Comparison of ENCODE assay signal across 13 cellular contexts in the genomic region with DNA sequence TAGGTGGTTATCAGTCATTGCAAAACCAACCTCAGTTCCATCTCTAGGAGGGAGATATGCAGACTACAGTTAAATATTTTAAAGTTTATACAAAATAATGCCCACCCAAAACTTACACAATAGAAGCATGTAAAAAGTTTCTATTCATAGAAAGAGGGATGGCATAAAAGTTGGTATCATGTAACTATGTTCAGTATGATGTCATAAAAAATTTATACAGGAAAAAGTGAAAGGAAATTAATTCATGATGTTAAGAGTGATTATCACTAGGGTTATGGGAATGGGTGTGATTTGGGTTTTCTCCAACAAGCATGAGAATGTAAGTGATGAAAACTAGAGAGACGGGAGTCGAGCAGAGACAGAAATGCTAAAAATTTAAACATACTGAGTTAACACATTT.
"Had no signal": no experiment of that assay in that cellular context is flagged by ENCODE, and none has a peak within 500 bp of the region (broad histone marks: within the 10 kb centered on the region; RNA-seq: fewer than 3 reads in every experiment).

No MANE protein-coding gene starts in this region.

- H3K9me3 Mint-ChIP-seq: memory B cell; naive thymus-derived CD8-positive, alpha-beta T cell had no signal

- DNase-seq: activated T-cell treated with anti-CD3 and anti-CD28 coated beads, Interleukin-2, amount 50 U/mL, for 48 hours; foreskin melanocyte; left ventricle myocardium inferior; mucosa of descending colon; naive thymus-derived CD8-positive, alpha-beta T cell; nucleus accumbens; right cardiac atrium; SJCRH30; small intestine; stomach; testis; upper lobe of right lung had no signal

- H3K4me3 Mint-ChIP-seq: memory B cell; naive thymus-derived CD8-positive, alpha-beta T cell had no signal

- H3K27me3 Mint-ChIP-seq: memory B cell; naive thymus-derived CD8-positive, alpha-beta T cell had no signal

- ATAC-seq: mucosa of descending colon; naive thymus-derived CD8-positive, alpha-beta T cell; right cardiac atrium; upper lobe of right lung had no signal
